In the genomic region with DNA sequence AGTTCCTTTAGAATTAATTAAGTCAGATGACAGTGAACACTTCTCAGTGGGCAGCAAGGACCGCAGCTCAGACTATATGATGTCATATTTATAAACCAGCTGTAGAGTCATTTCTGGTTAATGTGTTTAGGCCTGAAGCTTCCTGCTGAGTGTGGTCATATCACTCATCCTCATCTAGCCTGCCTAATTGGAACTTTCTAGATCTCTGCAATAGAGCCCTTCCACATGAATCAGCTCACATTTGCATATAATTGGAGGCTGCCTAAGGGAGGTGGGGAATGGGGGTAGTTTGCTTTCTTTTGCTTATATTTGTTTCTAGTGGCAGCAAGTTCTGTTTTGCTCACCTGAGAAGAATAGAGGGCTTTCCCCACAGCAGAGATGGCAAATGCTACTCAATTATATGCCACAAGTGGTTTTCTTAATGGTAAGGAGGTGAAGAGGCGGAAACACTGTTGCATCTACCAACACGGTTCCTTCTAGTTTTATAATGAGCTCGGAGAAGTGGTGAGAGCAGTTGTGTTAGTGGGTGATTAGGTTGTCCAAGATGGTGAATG, we compare ENCODE assay signal across 7 cellular contexts.
A peak's percentile ranks its signal among the peaks of the same experiment; 100 is the strongest.
DNase-seq lines count a peak whose midpoint lies in the region; ATAC-seq and TF ChIP-seq lines count a peak whose summit lies in the region.

No MANE protein-coding gene starts in this region.

- TF ChIP-seq CTCF in foreskin keratinocyte (conservative IDR thresholded peaks at IDR 0.05) (no peak), hepatocyte (IDR thresholded peaks at IDR 0.05; ENCODE audit: poor library complexity) (no peak)

- H4K20me1 ChIP-seq in GM23248 (ENCODE audit: insufficient read depth) (no peaks in the 10 kb centered on the region), hepatocyte (ENCODE audit: insufficient read depth, poor library complexity, severe bottlenecking) (no peaks in the 10 kb centered on the region)

- H3K79me2 ChIP-seq in GM23248 (ENCODE audit: insufficient read depth) (peaks cover 88% of the 10 kb centered on the region), hepatocyte (peaks cover 35% of the 10 kb centered on the region)

- H2AFZ ChIP-seq in GM23248 (no peak overlapping the region), hepatocyte (no peak overlapping the region)

- TF ChIP-seq POLR2A in erythroblast (IDR thresholded peaks at IDR 0.05; ENCODE audit: low read length) = no peak

- H3K9me3 ChIP-seq in GM23248 (ENCODE audit: low read depth) (no peaks in the 10 kb centered on the region), hepatocyte (ENCODE audit: low read depth) (no peaks in the 10 kb centered on the region)

- H3K4me3 ChIP-seq in GM23248 (no peak overlapping the region), hepatocyte (no peak overlapping the region)

- H3K4me2 ChIP-seq in GM23248 (ENCODE audit: unreplicated experiment) (peak overlapping the region; percentile 43), hepatocyte (no peak overlapping the region)

- in situ Hi-C loops in GM23248 (cut with MboI) = no loop called here

- DNase-seq in GM23248 (peak; percentile 84), foreskin keratinocyte (peak in 1 of 2 donors; percentile 23), erythroblast (lab: John Stamatoyannopoulos, UW) (no peak), inferior parietal cortex (ENCODE audit: extremely low spot score) (no peak), hepatocyte (ENCODE audit: low spot score) (no peak)

- 0 out of 2 replicates have a peak, but pooled peaks cover 3% of the 10 kb centered on the region for H3K36me3 ChIP-seq in GM23248 (ENCODE audit: low read depth)
- no peaks in the 10 kb centered on the region for H3K36me3 ChIP-seq in hepatocyte (replicated peaks; ENCODE audit: insufficient read depth, low read depth)

- H3K27ac ChIP-seq in GM23248 = peak overlapping the region; percentile 58
- H3K27ac ChIP-seq in foreskin keratinocyte = no peak overlapping the region
- no peak overlapping the region for H3K27ac ChIP-seq in hepatocyte

- 76% methylated on average over 4 of the region's 4 CpGs for WGBS in GM23248 (ENCODE audit: low coverage in 1 of 2, low lambda C conversion rate in 2 of 2, missing lambda C conversion rate in 2 of 2), 2 experiments
- WGBS in hepatocyte (ENCODE audit: low lambda C conversion rate, missing lambda C conversion rate) = 89% methylated on average over 4 of the region's 4 CpGs

- ATAC-seq in GM18511 (IDR thresholded peaks at IDR 0.05; ENCODE audit: unreplicated experiment) = peak; percentile 95
- ATAC-seq in SK-N-SH treated with all-trans-retinoic acid at 6 μM for 48 hours = peak; percentile 57; the same call in 2 of the 3 replicates
- ATAC-seq in foreskin keratinocyte = peak; percentile 54

- H3K27me3 ChIP-seq in GM23248 (replicated peaks; ENCODE audit: insufficient read depth) = no peaks in the 10 kb centered on the region
- H3K27me3 ChIP-seq in foreskin keratinocyte = no peaks in the 10 kb centered on the region
- no peaks in the 10 kb centered on the region for H3K27me3 ChIP-seq in hepatocyte

- H3K9me2 ChIP-seq in GM23248 (ENCODE audit: insufficient read depth) (no peaks in the 10 kb centered on the region), hepatocyte (replicated peaks; ENCODE audit: insufficient read depth) (no peaks in the 10 kb centered on the region)

- H3F3A ChIP-seq in GM23248 (ENCODE audit: insufficient read depth) = peaks cover 48% of the 10 kb centered on the region

- H3K9ac ChIP-seq in GM23248 = peak overlapping the region; percentile 32; the same call in 1 of the 2 replicates

- H3K4me1 ChIP-seq in GM23248 (ENCODE audit: insufficient read depth) (peaks cover 47% of the 10 kb centered on the region), foreskin keratinocyte (no peaks in the 10 kb centered on the region), hepatocyte (ENCODE audit: insufficient read depth) (peaks cover 10% of the 10 kb centered on the region)

TF ChIP-seq in SK-N-SH treated with all-trans-retinoic acid at 6 μM for 48 hours, 23 proteins besides CTCF, POLR2A, EP300 and RAD21 (continues in another document):
- TF ChIP-seq ZFP3 (CRISPR knock-in tag; IDR thresholded peaks at IDR 0.05) (no peak), TCF4 (CRISPR knock-in tag; IDR thresholded peaks at IDR 0.05; ENCODE audit: borderline replicate concordance) (no peak), CSDC2 (CRISPR knock-in tag; IDR thresholded peaks at IDR 0.05) (no peak), ISL1 (CRISPR knock-in tag; IDR thresholded peaks at IDR 0.05) (peak; percentile 39; the same call in 1 of the 2 replicates), RARB (CRISPR knock-in tag; IDR thresholded peaks at IDR 0.05) (no peak), ZNF565 (CRISPR knock-in tag; conservative IDR thresholded peaks at IDR 0.05; ENCODE audit: low read depth) (no peak), TOX (CRISPR knock-in tag; IDR thresholded peaks at IDR 0.05; ENCODE audit: borderline replicate concordance) (no peak), PPARA (CRISPR knock-in tag; IDR thresholded peaks at IDR 0.05; ENCODE audit: borderline replicate concordance) (no peak), SNAI2 (CRISPR knock-in tag; IDR thresholded peaks at IDR 0.05) (0 out of 2 replicates have a peak, but pooled peaks have one; percentile 51), ZNF8 (CRISPR knock-in tag; IDR thresholded peaks at IDR 0.05) (no peak), BACH2 (CRISPR knock-in tag; IDR thresholded peaks at IDR 0.05; ENCODE audit: borderline replicate concordance) (no peak), ZNF70 (CRISPR knock-in tag; IDR thresholded peaks at IDR 0.05) (no peak), ARNTL (CRISPR knock-in tag; IDR thresholded peaks at IDR 0.05; ENCODE audit: borderline replicate concordance, low read depth) (no peak), ESRRG (CRISPR knock-in tag; IDR thresholded peaks at IDR 0.05) (no peak), OSR1 (CRISPR knock-in tag; IDR thresholded peaks at IDR 0.05) (no peak), GLIS3 (CRISPR knock-in tag; IDR thresholded peaks at IDR 0.05) (no peak)
- TF ChIP-seq, protein P1, sequence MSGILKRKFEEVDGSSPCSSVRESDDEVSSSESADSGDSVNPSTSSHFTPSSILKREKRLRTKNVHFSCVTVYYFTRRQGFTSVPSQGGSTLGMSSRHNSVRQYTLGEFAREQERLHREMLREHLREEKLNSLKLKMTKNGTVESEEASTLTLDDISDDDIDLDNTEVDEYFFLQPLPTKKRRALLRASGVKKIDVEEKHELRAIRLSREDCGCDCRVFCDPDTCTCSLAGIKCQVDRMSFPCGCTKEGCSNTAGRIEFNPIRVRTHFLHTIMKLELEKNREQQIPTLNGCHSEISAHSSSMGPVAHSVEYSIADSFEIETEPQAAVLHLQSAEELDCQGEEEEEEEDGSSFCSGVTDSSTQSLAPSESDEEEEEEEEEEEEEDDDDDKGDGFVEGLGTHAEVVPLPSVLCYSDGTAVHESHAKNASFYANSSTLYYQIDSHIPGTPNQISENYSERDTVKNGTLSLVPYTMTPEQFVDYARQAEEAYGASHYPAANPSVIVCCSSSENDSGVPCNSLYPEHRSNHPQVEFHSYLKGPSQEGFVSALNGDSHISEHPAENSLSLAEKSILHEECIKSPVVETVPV (CRISPR knock-in tag; IDR thresholded peaks at IDR 0.05) = no peak
- TF ChIP-seq, protein P2, sequence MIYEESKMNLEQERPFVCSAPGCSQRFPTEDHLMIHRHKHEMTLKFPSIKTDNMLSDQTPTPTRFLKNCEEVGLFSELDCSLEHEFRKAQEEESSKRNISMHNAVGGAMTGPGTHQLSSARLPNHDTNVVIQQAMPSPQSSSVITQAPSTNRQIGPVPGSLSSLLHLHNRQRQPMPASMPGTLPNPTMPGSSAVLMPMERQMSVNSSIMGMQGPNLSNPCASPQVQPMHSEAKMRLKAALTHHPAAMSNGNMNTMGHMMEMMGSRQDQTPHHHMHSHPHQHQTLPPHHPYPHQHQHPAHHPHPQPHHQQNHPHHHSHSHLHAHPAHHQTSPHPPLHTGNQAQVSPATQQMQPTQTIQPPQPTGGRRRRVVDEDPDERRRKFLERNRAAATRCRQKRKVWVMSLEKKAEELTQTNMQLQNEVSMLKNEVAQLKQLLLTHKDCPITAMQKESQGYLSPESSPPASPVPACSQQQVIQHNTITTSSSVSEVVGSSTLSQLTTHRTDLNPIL (CRISPR knock-in tag; IDR thresholded peaks at IDR 0.05; ENCODE audit: low read depth) = no peak
- TF ChIP-seq, protein P3, sequence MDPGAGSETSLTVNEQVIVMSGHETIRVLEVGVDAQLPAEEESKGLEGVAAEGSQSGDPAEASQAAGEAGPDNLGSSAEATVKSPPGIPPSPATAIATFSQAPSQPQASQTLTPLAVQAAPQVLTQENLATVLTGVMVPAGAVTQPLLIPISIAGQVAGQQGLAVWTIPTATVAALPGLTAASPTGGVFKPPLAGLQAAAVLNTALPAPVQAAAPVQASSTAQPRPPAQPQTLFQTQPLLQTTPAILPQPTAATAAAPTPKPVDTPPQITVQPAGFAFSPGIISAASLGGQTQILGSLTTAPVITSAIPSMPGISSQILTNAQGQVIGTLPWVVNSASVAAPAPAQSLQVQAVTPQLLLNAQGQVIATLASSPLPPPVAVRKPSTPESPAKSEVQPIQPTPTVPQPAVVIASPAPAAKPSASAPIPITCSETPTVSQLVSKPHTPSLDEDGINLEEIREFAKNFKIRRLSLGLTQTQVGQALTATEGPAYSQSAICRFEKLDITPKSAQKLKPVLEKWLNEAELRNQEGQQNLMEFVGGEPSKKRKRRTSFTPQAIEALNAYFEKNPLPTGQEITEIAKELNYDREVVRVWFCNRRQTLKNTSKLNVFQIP (CRISPR knock-in tag; IDR thresholded peaks at IDR 0.05; ENCODE audit: borderline replicate concordance, low read depth) = no peak
- TF ChIP-seq, protein P4, sequence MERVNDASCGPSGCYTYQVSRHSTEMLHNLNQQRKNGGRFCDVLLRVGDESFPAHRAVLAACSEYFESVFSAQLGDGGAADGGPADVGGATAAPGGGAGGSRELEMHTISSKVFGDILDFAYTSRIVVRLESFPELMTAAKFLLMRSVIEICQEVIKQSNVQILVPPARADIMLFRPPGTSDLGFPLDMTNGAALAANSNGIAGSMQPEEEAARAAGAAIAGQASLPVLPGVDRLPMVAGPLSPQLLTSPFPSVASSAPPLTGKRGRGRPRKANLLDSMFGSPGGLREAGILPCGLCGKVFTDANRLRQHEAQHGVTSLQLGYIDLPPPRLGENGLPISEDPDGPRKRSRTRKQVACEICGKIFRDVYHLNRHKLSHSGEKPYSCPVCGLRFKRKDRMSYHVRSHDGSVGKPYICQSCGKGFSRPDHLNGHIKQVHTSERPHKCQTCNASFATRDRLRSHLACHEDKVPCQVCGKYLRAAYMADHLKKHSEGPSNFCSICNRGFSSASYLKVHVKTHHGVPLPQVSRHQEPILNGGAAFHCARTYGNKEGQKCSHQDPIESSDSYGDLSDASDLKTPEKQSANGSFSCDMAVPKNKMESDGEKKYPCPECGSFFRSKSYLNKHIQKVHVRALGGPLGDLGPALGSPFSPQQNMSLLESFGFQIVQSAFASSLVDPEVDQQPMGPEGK (CRISPR knock-in tag; IDR thresholded peaks at IDR 0.05; ENCODE audit: borderline replicate concordance) = no peak
